2 cellular contexts compared by ENCODE assay signal in genomic region chr2:164224007-164224406, GRCh38.
A peak's percentile ranks its signal among the peaks of the same experiment; 100 is the strongest.
TF ChIP-seq lines count a peak whose summit lies in the region.

No MANE protein-coding gene starts in this region.

TF ChIP-seq in HepG2, 621 proteins besides CTCF, POLR2A, EP300 and RAD21 (continued from another document):
- TF ChIP-seq MAFF (IDR thresholded peaks at IDR 0.05; ENCODE audit: low read depth, low read length) (peak; percentile 93), ZNF782 (CRISPR knock-in tag; IDR thresholded peaks at IDR 0.05; ENCODE audit: borderline replicate concordance) (no peak), SRSF1 (optimal IDR thresholded peaks at IDR 0.05; ENCODE audit: low read depth, low read length) (no peak), ZNF546 (CRISPR knock-in tag; conservative IDR thresholded peaks at IDR 0.05) (no peak)

TF ChIP-seq in neural cell, 6 proteins besides CTCF, POLR2A, EP300 and RAD21:
- TF ChIP-seq REST (IDR thresholded peaks at IDR 0.05; ENCODE audit: borderline replicate concordance) (no peak), EZH2 (IDR thresholded peaks at IDR 0.05; ENCODE audit: borderline replicate concordance, insufficient read depth, low read length, poor library complexity, severe bottlenecking) (no peak), TAF1 (IDR thresholded peaks at IDR 0.05; ENCODE audit: low read depth) (no peak), MXI1 (conservative IDR thresholded peaks at IDR 0.05; ENCODE audit: poor library complexity, severe bottlenecking) (no peak), SMC3 (conservative IDR thresholded peaks at IDR 0.05; ENCODE audit: poor library complexity) (no peak), POLR2AphosphoS5 (IDR thresholded peaks at IDR 0.05) (no peak)
TF ChIP-seq in neural cell: peak in this region for 0.
